Comparison of ENCODE assay signal across 23 cellular contexts in genomic region chr9:34570422-34571179, GRCh38. TPM values are rescaled to one million over a fixed set of nuclear protein-coding genes. Genes with fewer than 3 reads are reported as not detected.
DNase-seq lines count a peak whose midpoint lies in the region; FAIRE-seq and TF ChIP-seq lines count a peak whose summit lies in the region.
"Had no signal": no experiment of that assay in that cellular context is flagged by ENCODE, and none has a peak within 500 bp of the region (broad histone marks: within the 10 kb centered on the region; RNA-seq: fewer than 3 reads in every experiment).

No MANE protein-coding gene starts in this region.

- H3K79me2 ChIP-seq in trophoblast cell (ENCODE audit: control insufficient read depth, insufficient read depth, low read length, poor library complexity), result no peaks in the 10 kb centered on the region

- H3K79me1 ChIP-seq in trophoblast cell (ENCODE audit: low read length), result no peaks in the 10 kb centered on the region

- H3K36me3 Mint-ChIP-seq in neural crest cell (ENCODE audit: low read depth) (no peaks in the 10 kb centered on the region), endothelial cell (ENCODE audit: low read depth, unreplicated experiment) (peaks cover 6% of the 10 kb centered on the region)
- no peaks in the 10 kb centered on the region for H3K36me3 Mint-ChIP-seq in activated naive CD4-positive, alpha-beta T cell treated with anti-CD3 and anti-CD28 coated beads, Interleukin-2, amount 10 ng/mL, durations not matched to agents 7 days and 5 days
- H3K36me3 Mint-ChIP-seq: activated naive CD8-positive, alpha-beta T cell treated with anti-CD3 and anti-CD28 coated beads, Interleukin-2, amount 10 ng/mL, durations not matched to agents 7 days and 5 days had no signal

- no peaks in the 10 kb centered on the region for H3K27me3 Mint-ChIP-seq in neural crest cell (ENCODE audit: low read depth)
- H3K27me3 Mint-ChIP-seq in activated naive CD4-positive, alpha-beta T cell treated with anti-CD3 and anti-CD28 coated beads, Interleukin-2, amount 10 ng/mL, durations not matched to agents 7 days and 5 days, result peaks cover 53% of the 10 kb centered on the region
- H3K27me3 Mint-ChIP-seq in endothelial cell (ENCODE audit: unreplicated experiment), result peaks cover 17% of the 10 kb centered on the region

- peaks cover 2% of the 10 kb centered on the region for H3K9me3 ChIP-seq in trophoblast cell (ENCODE audit: insufficient read depth, low read depth, low read length)
- H3K9me3 ChIP-seq: suprapubic skin had no signal

- no peaks in the 10 kb centered on the region for H3K36me3 ChIP-seq in trophoblast cell (ENCODE audit: control insufficient read depth in 1 of 2, insufficient read depth in 2 of 2, low read length in 2 of 2)
- H3K36me3 ChIP-seq: suprapubic skin had no signal

- peaks cover 81% of the 10 kb centered on the region for H3K4me1 Mint-ChIP-seq in neural crest cell
- no peaks in the 10 kb centered on the region for H3K4me1 Mint-ChIP-seq in activated naive CD4-positive, alpha-beta T cell treated with anti-CD3 and anti-CD28 coated beads, Interleukin-2, amount 10 ng/mL, durations not matched to agents 7 days and 5 days
- peaks cover 27% of the 10 kb centered on the region for H3K4me1 Mint-ChIP-seq in endothelial cell (ENCODE audit: unreplicated experiment)
- H3K4me1 Mint-ChIP-seq: activated naive CD8-positive, alpha-beta T cell treated with anti-CD3 and anti-CD28 coated beads, Interleukin-2, amount 10 ng/mL, durations not matched to agents 7 days and 5 days; activated T-helper 17 cell treated with anti-CD3 and anti-CD28 coated beads, Interleukin-2, amount 50 U/mL, for 72 hours had no signal

- no peaks in the 10 kb centered on the region for H3K4me1 ChIP-seq in trophoblast cell (ENCODE audit: control insufficient read depth in 1 of 2, insufficient read depth in 2 of 2, low read length in 2 of 2)
- H3K4me1 ChIP-seq: suprapubic skin had no signal

- H3K27me3 ChIP-seq in trophoblast cell (ENCODE audit: insufficient read depth, low read length), result no peaks in the 10 kb centered on the region

- H2AK5ac ChIP-seq in trophoblast cell (ENCODE audit: low read length), result no peak overlapping the region

- H2BK5ac ChIP-seq in trophoblast cell (ENCODE audit: low read depth, low read length, poor library complexity), result no peak overlapping the region

- whole genome bisulfite sequencing in trophoblast cell (ENCODE audit: extremely low coverage, insufficient coverage, insufficient read length), result no CpG with 5 or more reads among the region's 12 CpGs

- H4K12ac ChIP-seq in trophoblast cell (ENCODE audit: low read depth, low read length), result no peak overlapping the region

- H4K91ac ChIP-seq in trophoblast cell (ENCODE audit: low read depth, low read length), result no peak overlapping the region

- no peak overlapping the region for H3K23ac ChIP-seq in trophoblast cell (ENCODE audit: low read length)

- no peak overlapping the region for H2AFZ ChIP-seq in trophoblast cell (ENCODE audit: insufficient read depth, low read length, poor library complexity)

- peak; percentile 60 for DNase-seq in DMS 273 (lab: John Stamatoyannopoulos, UW; ENCODE audit: unreplicated experiment)
- peak; percentile 72 for DNase-seq in NCI-H1694 treated with DMSO at 0.1 percent for 48 hours (lab: John Stamatoyannopoulos, UW)
- DNase-seq in cerebellum (ENCODE audit: low spot score), result peak; percentile 47
- DNase-seq in neural crest cell (ENCODE audit: low read depth, low spot score), result no peak
- DNase-seq in urothelium cell line (ENCODE audit: low spot score), result no peak
- DNase-seq in activated naive CD4-positive, alpha-beta T cell treated with anti-CD3 and anti-CD28 coated beads, Interleukin-2, amount 10 ng/mL, durations not matched to agents 7 days and 5 days, result no peak
- DNase-seq in endothelial cell (ENCODE audit: low spot score), result no peak
- no peak for DNase-seq in trophoblast cell
- DNase-seq: activated CD4-positive, alpha-beta T cell treated with anti-CD3 and anti-CD28 coated beads for 48 hours; activated naive CD8-positive, alpha-beta T cell treated with anti-CD3 and anti-CD28 coated beads, Interleukin-2, amount 10 ng/mL, durations not matched to agents 7 days and 5 days; CD4-positive, alpha-beta T cell; HCEC 1CT; NCI-H2081; NCI-H510A treated with DMSO at 0.1 percent for 48 hours; occipital lobe; SHP77 treated with DMSO at 0.1 percent for 48 hours; T-helper 1 cell had no signal

- H3K9ac ChIP-seq in trophoblast cell (ENCODE audit: low read length), result no peak overlapping the region
- H3K9ac ChIP-seq: KMS-11 had no signal

- H3K27ac Mint-ChIP-seq in neural crest cell (ENCODE audit: unreplicated experiment), result peak overlapping the region; percentile 64
- no peak overlapping the region for H3K27ac Mint-ChIP-seq in activated naive CD4-positive, alpha-beta T cell treated with anti-CD3 and anti-CD28 coated beads, Interleukin-2, amount 10 ng/mL, durations not matched to agents 7 days and 5 days
- no peak overlapping the region for H3K27ac Mint-ChIP-seq in endothelial cell (ENCODE audit: unreplicated experiment)
- H3K27ac Mint-ChIP-seq: activated naive CD8-positive, alpha-beta T cell treated with anti-CD3 and anti-CD28 coated beads, Interleukin-2, amount 10 ng/mL, durations not matched to agents 7 days and 5 days; activated T-helper 17 cell treated with anti-CD3 and anti-CD28 coated beads, Interleukin-2, amount 50 U/mL, for 72 hours; CD4-positive, alpha-beta T cell had no signal

- no peak overlapping the region for H3K27ac ChIP-seq in trophoblast cell (ENCODE audit: low read depth, low read length)
- H3K27ac ChIP-seq: KMS-11, suprapubic skin had no signal

- no peak overlapping the region for H3K4me2 ChIP-seq in trophoblast cell (ENCODE audit: low read length)
- H3K4me2 ChIP-seq: KMS-11 had no signal

- no peak overlapping the region for H4K8ac ChIP-seq in trophoblast cell (ENCODE audit: low read depth, low read length)

- no peak overlapping the region for H3K4ac ChIP-seq in trophoblast cell (ENCODE audit: low read depth, low read length)

- CTCF ChIA-PET in activated naive CD4-positive, alpha-beta T cell treated with anti-CD3 and anti-CD28 coated beads, Interleukin-2, amount 10 ng/mL, durations not matched to agents 7 days and 5 days (lab: Charles Lee), result interaction anchor here (1.2 kb wide), 1 partner anchor 21 kb away, joined by 3 read pairs; no protein-coding TSS in a partner anchor

- H3K4me3 ChIP-seq in trophoblast cell (ENCODE audit: low read depth, low read length), result no peak overlapping the region
- H3K4me3 ChIP-seq: coronary artery, suprapubic skin had no signal

- FAIRE-seq in urothelium cell line (lab: Jason Lieb, UNC), result no peak
- FAIRE-seq: GM12892 had no signal

- no peak overlapping the region for H3K18ac ChIP-seq in trophoblast cell (ENCODE audit: low read length)

- H2BK120ac ChIP-seq in trophoblast cell (ENCODE audit: insufficient read depth, low read length, poor library complexity), result no peak overlapping the region

- H3K9me3 Mint-ChIP-seq in neural crest cell, result no peaks in the 10 kb centered on the region
- no peaks in the 10 kb centered on the region for H3K9me3 Mint-ChIP-seq in activated naive CD4-positive, alpha-beta T cell treated with anti-CD3 and anti-CD28 coated beads, Interleukin-2, amount 10 ng/mL, durations not matched to agents 7 days and 5 days
- no peaks in the 10 kb centered on the region for H3K9me3 Mint-ChIP-seq in endothelial cell (ENCODE audit: unreplicated experiment)
- H3K9me3 Mint-ChIP-seq: activated naive CD8-positive, alpha-beta T cell treated with anti-CD3 and anti-CD28 coated beads, Interleukin-2, amount 10 ng/mL, durations not matched to agents 7 days and 5 days; activated T-helper 17 cell treated with anti-CD3 and anti-CD28 coated beads, Interleukin-2, amount 50 U/mL, for 72 hours; CD4-positive, alpha-beta T cell had no signal

- H2BK12ac ChIP-seq in trophoblast cell (ENCODE audit: low read length), result no peak overlapping the region

- H3K4me3 Mint-ChIP-seq in neural crest cell (peak overlapping the region; percentile 21), endothelial cell (ENCODE audit: unreplicated experiment) (no peak overlapping the region)
- no peak overlapping the region for H3K4me3 Mint-ChIP-seq in activated naive CD4-positive, alpha-beta T cell treated with anti-CD3 and anti-CD28 coated beads, Interleukin-2, amount 10 ng/mL, durations not matched to agents 7 days and 5 days
- H3K4me3 Mint-ChIP-seq: activated naive CD8-positive, alpha-beta T cell treated with anti-CD3 and anti-CD28 coated beads, Interleukin-2, amount 10 ng/mL, durations not matched to agents 7 days and 5 days; activated T-helper 17 cell treated with anti-CD3 and anti-CD28 coated beads, Interleukin-2, amount 50 U/mL, for 72 hours; CD4-positive, alpha-beta T cell had no signal

- no peak overlapping the region for H3K14ac ChIP-seq in trophoblast cell (ENCODE audit: low read length)

- TF ChIP-seq CTCF in neural crest cell (conservative IDR thresholded peaks at IDR 0.05) (no peak), endothelial cell (IDR thresholded peaks at IDR 0.05; ENCODE audit: unreplicated experiment) (no peak)

RNA-seq across cellular contexts. Expression of gene CNTFR, which starts 18.9 kb away (rescaled TPM):
- total RNA-seq in cerebellum (18.6 TPM), neural crest cell (112 and 115 TPM in 2 replicates), endothelial cell (ENCODE audit: unreplicated experiment) (3.1 TPM)
- 1.1 and 1.4 TPM in 2 replicates for polyA plus RNA-seq in trophoblast cell (2013)
- total RNA-seq: activated naive CD8-positive, alpha-beta T cell treated with anti-CD3 and anti-CD28 coated beads, Interleukin-2, amount 10 ng/mL, durations not matched to agents 7 days and 5 days; activated T-helper 17 cell treated with anti-CD3 and anti-CD28 coated beads, Interleukin-2, amount 50 U/mL, for 72 hours; CD4-positive, alpha-beta T cell; HT1080 had no signal

RNA-seq across cellular contexts. Expression of gene RPP25L, which starts 41.3 kb away (rescaled TPM):
- total RNA-seq in cerebellum (5.7 TPM), neural crest cell (22.7 and 23.8 TPM in 2 replicates), endothelial cell (ENCODE audit: unreplicated experiment) (12.9 TPM)
- 16.8 and 17.4 TPM in 2 replicates for polyA plus RNA-seq in trophoblast cell (2013)

RNA-seq across cellular contexts. Expression of gene ENHO, which starts 47.8 kb away (rescaled TPM):
- total RNA-seq in cerebellum (27.1 TPM), neural crest cell (12.0 and 13.2 TPM in 2 replicates), endothelial cell (ENCODE audit: unreplicated experiment) (4.1 TPM)
- 0.54 and 0.55 TPM in 2 replicates for polyA plus RNA-seq in trophoblast cell (2013)
- total RNA-seq: activated naive CD8-positive, alpha-beta T cell treated with anti-CD3 and anti-CD28 coated beads, Interleukin-2, amount 10 ng/mL, durations not matched to agents 7 days and 5 days; activated T-helper 17 cell treated with anti-CD3 and anti-CD28 coated beads, Interleukin-2, amount 50 U/mL, for 72 hours had no signal

RNA-seq across cellular contexts. Expression of gene DCTN3, which starts 49.7 kb away (rescaled TPM):
- total RNA-seq in cerebellum (57.4 TPM), neural crest cell (92.1 and 102 TPM in 2 replicates), endothelial cell (ENCODE audit: unreplicated experiment) (81.5 TPM)
- 43.3 and 44.9 TPM in 2 replicates for polyA plus RNA-seq in trophoblast cell (2013)

RNA-seq across cellular contexts. Expression of gene ARID3C, which starts 58.3 kb away (rescaled TPM):
- total RNA-seq in cerebellum, result 0.45 TPM
- 0.68 TPM in 1 of 2 replicates, not detected in the other for total RNA-seq in neural crest cell
- not detected for total RNA-seq in endothelial cell (ENCODE audit: unreplicated experiment)
- 0.04 TPM in 1 of 2 replicates, not detected in the other for polyA plus RNA-seq in trophoblast cell (2013)
- total RNA-seq: activated naive CD8-positive, alpha-beta T cell treated with anti-CD3 and anti-CD28 coated beads, Interleukin-2, amount 10 ng/mL, durations not matched to agents 7 days and 5 days; HT1080; occipital lobe had no signal

Comparison
In these comparisons a context has a peak if more than half of its experiments do, and no peak if none do; other contexts are left out.
1. DNase-seq: peak in DMS 273 (single experiment), NCI-H1694 treated with DMSO at 0.1 percent for 48 hours (single experiment) and cerebellum (single experiment); none in neural crest cell (single experiment), urothelium cell line (single experiment), activated naive CD4-positive, alpha-beta T cell treated with anti-CD3 and anti-CD28 coated beads, Interleukin-2, amount 10 ng/mL, durations not matched to agents 7 days and 5 days (single experiment), endothelial cell (single experiment) and trophoblast cell (0 of 2).